In genomic region chr1:226674892-226675719, GRCh38 we compare ENCODE assay signal across 8 cellular contexts.
DNase-seq lines count a peak whose midpoint lies in the region; ATAC-seq and TF ChIP-seq lines count a peak whose summit lies in the region.

No MANE protein-coding gene starts in this region.

- H3K27ac ChIP-seq in lower lobe of right lung (peak overlapping the region; percentile 66), stomach (peak overlapping the region; percentile 62 to 99 (median 89))

- H3K9me3 ChIP-seq in lower lobe of right lung = no peaks in the 10 kb centered on the region
- no peaks in the 10 kb centered on the region for H3K9me3 ChIP-seq in stomach

- intact Hi-C loops in lower lobe of right lung (cut with DNase I) (no loop called here), stomach (cut with DNase I; ENCODE audit: low total_unique reads) (no loop called here)

- H3K4me1 ChIP-seq in lower lobe of right lung = peaks cover 90% of the 10 kb centered on the region
- H3K4me1 ChIP-seq in stomach = peaks cover 47 to 96% (median 72%) of the 10 kb centered on the region in 4 donors

- DNase-seq in GM13976 (ENCODE audit: low spot score) = peak; percentile 81
- peak; percentile 85 to 96 for DNase-seq in NOMO-1 (lab: John Stamatoyannopoulos, UW; ENCODE audit: unreplicated experiment in 2 of 2)
- peak; percentile 69 for DNase-seq in activated gamma-delta T cell treated with anti-CD3 and anti-CD28 coated beads, Interleukin-2, amount 50 U/mL, for 16 hours (ENCODE audit: low read depth)
- DNase-seq in lower lobe of right lung = peak; percentile 64
- peak; percentile 54 for DNase-seq in stomach
- DNase-seq in NCI-H446 treated with DMSO at 0.1 percent for 48 hours (lab: John Stamatoyannopoulos, UW) = no peak
- DNase-seq in iPS-NIHi11 (ENCODE audit: low spot score) = no peak

- TF ChIP-seq POLR2A in stomach (IDR thresholded peaks at IDR 0.05) = no peak

- TF ChIP-seq CTCF in GM13976 (IDR thresholded peaks at IDR 0.05; ENCODE audit: borderline replicate concordance, control extremely low read depth, extremely low read depth, insufficient read depth, missing control alignments) (no peak), lower lobe of right lung (IDR thresholded peaks at IDR 0.05) (no peak), stomach (IDR thresholded peaks at IDR 0.05) (no peak)

- H3K27me3 ChIP-seq in lower lobe of right lung (ENCODE audit: low read depth) = no peaks in the 10 kb centered on the region
- no peaks in the 10 kb centered on the region for H3K27me3 ChIP-seq in stomach

- in situ Hi-C loops in GM13976 (cut with MboI; ENCODE audit: low sequenced_read_pairs, unreplicated experiment) = no loop called here

- TF ChIP-seq EP300 in stomach (IDR thresholded peaks at IDR 0.05) = no peak

- no peaks in the 10 kb centered on the region for H3K36me3 ChIP-seq in lower lobe of right lung
- H3K36me3 ChIP-seq in stomach = peaks cover 0 to 7% (median 0%) of the 10 kb centered on the region in 4 donors

- ATAC-seq in HG02588 (IDR thresholded peaks at IDR 0.05; ENCODE audit: unreplicated experiment) (peak; percentile 69), lower lobe of right lung (peak; percentile 70 to 74)

- H3K4me3 ChIP-seq in lower lobe of right lung (no peak overlapping the region), stomach (no peak overlapping the region)

- 52 to 67% (median 59%) methylated on average over 17 of the region's 17 CpGs for WGBS in stomach, 5 donors

Comparison
In these comparisons a context has a peak if more than half of its experiments do, and no peak if none do; other contexts are left out.
1. DNase-seq: peak in GM13976 (single experiment), NOMO-1 (2 of 2), activated gamma-delta T cell treated with anti-CD3 and anti-CD28 coated beads, Interleukin-2, amount 50 U/mL, for 16 hours (single experiment), lower lobe of right lung (single experiment) and stomach (single experiment); none in NCI-H446 treated with DMSO at 0.1 percent for 48 hours (single experiment) and iPS-NIHi11 (single experiment).